In the genomic region with DNA sequence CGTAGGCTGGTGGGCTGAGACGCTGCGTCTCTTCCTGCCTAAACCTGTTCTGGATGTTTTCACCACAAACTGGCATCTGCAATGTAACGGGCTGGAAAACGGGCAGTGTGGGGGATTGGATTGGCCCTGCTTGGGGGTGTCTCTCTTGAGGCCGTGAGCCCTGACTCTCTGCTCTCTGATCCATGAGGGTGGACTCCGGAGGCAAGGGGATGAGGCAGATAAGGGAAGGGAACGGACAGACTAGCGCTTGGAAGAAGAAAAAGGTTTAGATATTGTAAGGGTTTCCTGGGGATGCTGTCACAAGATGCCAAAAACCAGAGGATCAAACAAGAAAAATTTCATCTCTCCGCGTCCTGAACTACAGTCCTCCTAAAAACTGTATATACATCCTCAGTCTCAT, we compare ENCODE assay signal across 28 cellular contexts.
"Had no signal": no experiment of that assay in that cellular context is flagged by ENCODE, and none has a peak within 500 bp of the region (broad histone marks: within the 10 kb centered on the region; RNA-seq: fewer than 3 reads in every experiment).

No MANE protein-coding gene starts in this region.

- H3K27ac Mint-ChIP-seq: activated B cell treated with CpG ODN at 0.5 μM for 24 hours; activated CD8-positive, alpha-beta T cell treated with anti-CD3 and anti-CD28 coated beads, Interleukin-2, amount 10 ng/mL, durations not matched to agents 7 days and 5 days; activated naive CD4-positive, alpha-beta T cell treated with anti-CD3 and anti-CD28 coated beads for 36 hours; activated naive CD4-positive, alpha-beta T cell treated with anti-CD3 and anti-CD28 coated beads, Interleukin-2, amount 50 U/mL, for 72 hours; activated T-cell treated with anti-CD3 and anti-CD28 coated beads, Interleukin-2, amount 50 U/mL, for 24 hours; activated T-helper 2 cell treated with anti-CD3 and anti-CD28 coated beads, Interferon-gamma antibody, Interleukin-2, Interleukin-4, amounts not matched to agents 10 μg/mL and 5 μg/mL and 100 μg/mL, durations not matched to agents 14 hours and 24 hours and 36 hours had no signal

- H3K4me1 Mint-ChIP-seq: activated B cell treated with CpG ODN at 0.5 μM for 24 hours had no signal

- ATAC-seq: activated CD8-positive, alpha-beta T cell treated with anti-CD3 and anti-CD28 coated beads, Interleukin-2, amount 10 ng/mL, durations not matched to agents 7 days and 5 days; activated naive CD4-positive, alpha-beta T cell treated with anti-CD3 and anti-CD28 coated beads, Interleukin-2, amount 50 U/mL, for 72 hours; body of pancreas; Panc1; SK-N-SH treated with all-trans-retinoic acid at 6 μM for 48 hours had no signal

- H3K27me3 Mint-ChIP-seq: activated B cell treated with CpG ODN at 0.5 μM for 24 hours had no signal

- H3K9me3 Mint-ChIP-seq: activated B cell treated with CpG ODN at 0.5 μM for 24 hours had no signal

- DNase-seq: activated B cell treated with CpG ODN at 0.5 μM for 24 hours; activated CD4-positive, alpha-beta T cell treated with anti-CD3 and anti-CD28 coated beads for 4 hours; activated CD4-positive, alpha-beta T cell treated with anti-CD3 and anti-CD28 coated beads, Interleukin-2, amount 50 U/mL, for 4 hours; activated CD4-positive, CD25-positive, alpha-beta regulatory T cell treated with anti-CD3 and anti-CD28 coated beads, Interleukin-2, amount 50 U/mL, for 72 hours; activated CD8-positive, alpha-beta T cell treated with anti-CD3 and anti-CD28 coated beads, Interleukin-2, amount 10 ng/mL, durations not matched to agents 7 days and 5 days; activated gamma-delta T cell; activated naive CD4-positive, alpha-beta T cell treated with anti-CD3 and anti-CD28 coated beads for 36 hours; activated T-cell treated with anti-CD3 and anti-CD28 coated beads, Interleukin-2, amount 50 U/mL, for 24 hours; adrenal gland; body of pancreas; Karpas-422; MG63; NCI-H1048; NCI-H1105 treated with DMSO at 0.1 percent for 48 hours; NCI-H1436; NCI-H1694; NCI-H1930; NCI-H2081 treated with DMSO at 0.1 percent for 48 hours; NCI-H345; NCI-H524 treated with DMSO at 0.1 percent for 48 hours; SIG-M5; T-helper 1 cell; T-helper 2 cell; T-helper 9 cell had no signal

- H3K4me3 Mint-ChIP-seq: activated B cell treated with CpG ODN at 0.5 μM for 24 hours; activated CD8-positive, alpha-beta T cell treated with anti-CD3 and anti-CD28 coated beads, Interleukin-2, amount 10 ng/mL, durations not matched to agents 7 days and 5 days; activated naive CD4-positive, alpha-beta T cell treated with anti-CD3 and anti-CD28 coated beads for 36 hours; activated T-cell treated with anti-CD3 and anti-CD28 coated beads, Interleukin-2, amount 50 U/mL, for 24 hours had no signal
